22 cellular contexts compared by ENCODE assay signal in the genomic region with DNA sequence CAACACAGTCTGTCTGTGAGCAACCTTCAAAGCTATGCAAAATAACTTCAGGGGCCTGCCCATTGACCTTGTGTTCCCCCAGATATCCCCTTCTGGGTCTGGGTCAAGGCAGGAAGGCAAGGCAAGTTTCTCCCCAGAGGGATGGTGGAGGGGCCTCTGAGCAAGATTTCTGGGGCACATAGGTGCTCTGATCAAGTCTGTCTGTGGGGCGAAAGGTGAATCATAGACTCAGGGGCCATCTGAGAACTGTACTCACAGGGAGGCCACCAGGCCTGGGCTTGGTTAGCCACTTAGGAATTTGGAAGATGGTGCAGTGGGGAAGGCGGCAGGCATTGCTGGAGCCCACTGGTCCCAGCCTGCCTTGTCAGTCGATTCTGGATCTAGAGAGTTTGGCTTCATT.
"Had no signal": no experiment of that assay in that cellular context is flagged by ENCODE, and none has a peak within 500 bp of the region (broad histone marks: within the 10 kb centered on the region; RNA-seq: fewer than 3 reads in every experiment).

No MANE protein-coding gene starts in this region.

- H3K27me3 ChIP-seq: colonic mucosa, foreskin keratinocyte, gastrocnemius medialis had no signal

- H3K27ac Mint-ChIP-seq: dendritic cell treated with granulocyte-macrophage colony-stimulating factor and Interleukin-4, amounts not matched to agents 40 ng/mL and 50 ng/mL, for 4 days; effector memory CD8-positive, alpha-beta T cell; endodermal cell had no signal

- H3K9me3 ChIP-seq: colonic mucosa, esophagus squamous epithelium, gastrocnemius medialis, gastroesophageal sphincter, heart left ventricle, heart right ventricle had no signal

- H3K4me3 Mint-ChIP-seq: dendritic cell treated with granulocyte-macrophage colony-stimulating factor and Interleukin-4, amounts not matched to agents 40 ng/mL and 50 ng/mL, for 4 days; effector memory CD8-positive, alpha-beta T cell; endodermal cell had no signal

- H3K36me3 ChIP-seq: colonic mucosa, esophagus squamous epithelium, gastrocnemius medialis, gastroesophageal sphincter, heart left ventricle, heart right ventricle had no signal

- H3K9me3 Mint-ChIP-seq: dendritic cell treated with granulocyte-macrophage colony-stimulating factor and Interleukin-4, amounts not matched to agents 40 ng/mL and 50 ng/mL, for 4 days; effector memory CD8-positive, alpha-beta T cell had no signal

- H3K4me1 ChIP-seq: colonic mucosa, esophagus squamous epithelium, foreskin keratinocyte, gastrocnemius medialis, gastroesophageal sphincter, heart left ventricle, heart right ventricle had no signal

- H3K27ac ChIP-seq: colonic mucosa, coronary artery, dorsolateral prefrontal cortex, epithelial cell of prostate, esophagus squamous epithelium, foreskin keratinocyte, gastrocnemius medialis, gastroesophageal sphincter, heart left ventricle, heart right ventricle had no signal

- DNase-seq: colonic mucosa; cortex of kidney; dermis blood vessel endothelial cell; dorsolateral prefrontal cortex; effector CD4-positive, alpha-beta T cell; effector CD8-positive, alpha-beta T cell; effector memory CD4-positive, alpha-beta T cell; effector memory CD8-positive, alpha-beta T cell; endodermal cell; erythroblast; esophagus squamous epithelium; foreskin fibroblast; foreskin keratinocyte; foreskin melanocyte; gastrocnemius medialis; glutamatergic neuron; heart left ventricle; heart right ventricle had no signal

- H3K4me3 ChIP-seq: colonic mucosa, coronary artery, dorsolateral prefrontal cortex, esophagus squamous epithelium, gastrocnemius medialis, gastroesophageal sphincter, heart left ventricle, heart right ventricle had no signal
